20 cellular contexts compared by ENCODE assay signal in the genomic region with DNA sequence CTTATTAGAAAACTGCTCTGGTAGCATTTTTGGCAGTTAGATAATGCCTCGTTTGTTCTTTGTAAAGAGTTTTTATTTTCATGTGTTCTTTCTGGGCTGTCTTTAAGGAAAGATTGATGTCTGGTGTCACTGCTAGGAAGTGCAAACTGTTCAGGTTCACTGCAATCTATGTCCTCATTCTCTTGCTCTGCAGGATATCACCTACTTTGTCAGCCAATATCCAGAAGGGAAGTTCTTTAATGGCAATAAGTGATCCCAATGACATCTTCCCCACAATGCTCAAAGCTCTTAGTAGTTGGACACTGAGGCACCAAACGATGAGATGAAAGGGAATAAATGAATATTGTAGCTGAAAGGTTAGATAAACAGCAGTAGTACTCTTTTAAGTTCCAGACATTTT.
"Had no signal": no experiment of that assay in that cellular context is flagged by ENCODE, and none has a peak within 500 bp of the region (broad histone marks: within the 10 kb centered on the region; RNA-seq: fewer than 3 reads in every experiment).

No MANE protein-coding gene starts in this region.

- ATAC-seq: K562, SK-N-SH treated with all-trans-retinoic acid at 6 μM for 48 hours had no signal

- H3K27ac ChIP-seq: HL-60, KMS-11, RWPE1 had no signal

- DNase-seq: Kasumi-1, MM.1S, NCI-H1092 treated with DMSO at 0.1 percent for 48 hours, NCI-H1436, NCI-H1694 treated with DMSO at 0.1 percent for 48 hours, NCI-H1930, NCI-H2081, NCI-H2107, NCI-H2227 treated with DMSO at 0.1 percent for 48 hours, NCI-H524, NCI-H526 treated with DMSO at 0.1 percent for 48 hours, NCI-H774, SHP77 had no signal

- H3K4me3 ChIP-seq: K562 had no signal

- FAIRE-seq: HTR-8/SVneo, K562, RCC 7860 had no signal
